25 cellular contexts compared by ENCODE assay signal in genomic region chr13:69035771-69036170, GRCh38.
"Had no signal": no experiment of that assay in that cellular context is flagged by ENCODE, and none has a peak within 500 bp of the region (broad histone marks: within the 10 kb centered on the region; RNA-seq: fewer than 3 reads in every experiment).

No MANE protein-coding gene starts in this region.

- H3K27ac Mint-ChIP-seq: dendritic cell treated with granulocyte-macrophage colony-stimulating factor and Interleukin-4, amounts not matched to agents 40 ng/mL and 50 ng/mL, for 4 days; effector memory CD8-positive, alpha-beta T cell; endodermal cell had no signal

- DNase-seq: colonic mucosa; cortex of kidney; dermis blood vessel endothelial cell; dorsolateral prefrontal cortex; effector CD4-positive, alpha-beta T cell; effector CD8-positive, alpha-beta T cell; effector memory CD4-positive, alpha-beta T cell; effector memory CD8-positive, alpha-beta T cell; endodermal cell; erythroblast; esophagus squamous epithelium; foreskin fibroblast; foreskin keratinocyte; foreskin melanocyte; gastrocnemius medialis; glutamatergic neuron; head of caudate nucleus; heart left ventricle; heart right ventricle had no signal

- H3K4me1 ChIP-seq: colonic mucosa, esophagus muscularis mucosa, esophagus squamous epithelium, foreskin keratinocyte, gastrocnemius medialis, gastroesophageal sphincter, heart left ventricle, heart right ventricle had no signal

- H3K4me3 Mint-ChIP-seq: dendritic cell treated with granulocyte-macrophage colony-stimulating factor and Interleukin-4, amounts not matched to agents 40 ng/mL and 50 ng/mL, for 4 days; effector memory CD8-positive, alpha-beta T cell; endodermal cell had no signal

- H3K27ac ChIP-seq: colonic mucosa, coronary artery, dorsolateral prefrontal cortex, epithelial cell of prostate, esophagus muscularis mucosa, esophagus squamous epithelium, foreskin keratinocyte, gastrocnemius medialis, gastroesophageal sphincter, heart left ventricle, heart right ventricle had no signal

- H3K4me3 ChIP-seq: colonic mucosa, coronary artery, dorsolateral prefrontal cortex, esophagus muscularis mucosa, esophagus squamous epithelium, gastrocnemius medialis, gastroesophageal sphincter, heart left ventricle, heart right ventricle had no signal

- H3K36me3 ChIP-seq: colonic mucosa, esophagus muscularis mucosa, esophagus squamous epithelium, gastrocnemius medialis, gastroesophageal sphincter, heart left ventricle, heart right ventricle had no signal

- ATAC-seq: effector memory CD8-positive, alpha-beta T cell; esophagus mucosa; foreskin keratinocyte; gastrocnemius medialis; gastroesophageal sphincter; heart left ventricle; heart right ventricle had no signal

- H3K9me3 ChIP-seq: colonic mucosa, esophagus muscularis mucosa, gastrocnemius medialis, gastroesophageal sphincter, heart left ventricle had no signal

- H3K27me3 Mint-ChIP-seq: dendritic cell treated with granulocyte-macrophage colony-stimulating factor and Interleukin-4, amounts not matched to agents 40 ng/mL and 50 ng/mL, for 4 days; effector memory CD8-positive, alpha-beta T cell had no signal
